ENCODE assay signal across 8 cellular contexts in genomic region chr19:13839938-13840750, GRCh38. TPM values are rescaled to one million over a fixed set of nuclear protein-coding genes. Genes with fewer than 3 reads are reported as not detected.
A peak's percentile ranks its signal among the peaks of the same experiment; 100 is the strongest.
DNase-seq lines count a peak whose midpoint lies in the region; ATAC-seq, FAIRE-seq and TF ChIP-seq lines count a peak whose summit lies in the region.

No MANE protein-coding gene starts in this region.

- H3K4me1 ChIP-seq in RWPE2 (ENCODE audit: insufficient read depth, poor library complexity, severe bottlenecking) = peaks cover 35% of the 10 kb centered on the region
- peaks cover 61% of the 10 kb centered on the region for H3K4me1 ChIP-seq in body of pancreas
- peaks cover 75% of the 10 kb centered on the region for H3K4me1 ChIP-seq in suprapubic skin

- TF ChIP-seq POLR2A in H54 (IDR thresholded peaks at IDR 0.05; ENCODE audit: low read depth, low read length) = peak; percentile 46; the same call in 1 of the 2 replicates
- no peak for TF ChIP-seq POLR2A in body of pancreas (IDR thresholded peaks at IDR 0.05)
- TF ChIP-seq POLR2A in suprapubic skin (IDR thresholded peaks at IDR 0.05) = peak in 1 of 2 donors; percentile 41

- TF ChIP-seq EP300 in suprapubic skin (IDR thresholded peaks at IDR 0.05) = no peak

- peaks cover 68% of the 10 kb centered on the region for H3K36me3 ChIP-seq in RWPE2 (ENCODE audit: low read depth)
- peaks cover 0 to 4% of the 10 kb centered on the region in 2 donors for H3K36me3 ChIP-seq in body of pancreas (replicated peaks in 1 of 2; ENCODE audit: insufficient read depth in 1 of 2, low read depth in 2 of 2)
- H3K36me3 ChIP-seq in suprapubic skin = peaks cover 19% of the 10 kb centered on the region

- ATAC-seq in RWPE2 (ENCODE audit: low read depth) (peak; percentile 30), body of pancreas (no peak), GM21447 (IDR thresholded peaks at IDR 0.05; ENCODE audit: unreplicated experiment) (no peak)

- H3K4me3 ChIP-seq in RWPE2 (ENCODE audit: severe bottlenecking) = peak overlapping the region; percentile 88
- H3K4me3 ChIP-seq in body of pancreas = no peak overlapping the region
- H3K4me3 ChIP-seq in suprapubic skin = peak overlapping the region; percentile 98

- TF ChIP-seq CTCF in RWPE2 (IDR thresholded peaks at IDR 0.05; ENCODE audit: poor library complexity, severe bottlenecking) (no peak), body of pancreas (IDR thresholded peaks at IDR 0.05) (no peak), suprapubic skin (IDR thresholded peaks at IDR 0.05) (no peak)

- DNase-seq in H54 (ENCODE audit: insufficient read length, low spot score) = peak; percentile 82
- peak; percentile 84 for DNase-seq in RWPE2 (ENCODE audit: low spot score)
- DNase-seq in body of pancreas = peak in 2 of 4 donors; percentile 21 to 40
- DNase-seq in suprapubic skin (ENCODE audit: low spot score in 2 of 2) = peak; percentile 88 to 89
- no peak for DNase-seq in NCI-H82 treated with DMSO at 0.1 percent for 48 hours (lab: John Stamatoyannopoulos, UW; ENCODE audit: unreplicated experiment)
- DNase-seq in nucleus accumbens (lab: John Stamatoyannopoulos, UW) = no peak

- peak overlapping the region; percentile 98 for H3K27ac ChIP-seq in RWPE2 (ENCODE audit: poor library complexity, severe bottlenecking)
- peak overlapping the region; percentile 83 to 96 (median 92) for H3K27ac ChIP-seq in body of pancreas
- peak overlapping the region; percentile 87 for H3K27ac ChIP-seq in layer of hippocampus (ENCODE audit: low read depth, low read length)
- peak overlapping the region; percentile 100 for H3K27ac ChIP-seq in suprapubic skin

- intact Hi-C loops in body of pancreas (cut with DNase I) = no loop called here

- WGBS in body of pancreas, 2 donors = 49 to 61% methylated on average over 8 to 22 of the region's 22 CpGs
- WGBS in suprapubic skin = 0% methylated on average over 11 of the region's 22 CpGs

- H3K9me3 ChIP-seq in RWPE2 (ENCODE audit: severe bottlenecking) (no peaks in the 10 kb centered on the region), body of pancreas (no peaks in the 10 kb centered on the region), suprapubic skin (no peaks in the 10 kb centered on the region)

- FAIRE-seq in H54 (lab: Jason Lieb, UNC) = no peak

- H3K27me3 ChIP-seq in RWPE2 (ENCODE audit: insufficient read depth, poor library complexity, severe bottlenecking) = no peaks in the 10 kb centered on the region
- H3K27me3 ChIP-seq in body of pancreas = no peaks in the 10 kb centered on the region
- no peaks in the 10 kb centered on the region for H3K27me3 ChIP-seq in layer of hippocampus (ENCODE audit: control insufficient read depth, insufficient read depth, low read length)
- H3K27me3 ChIP-seq in suprapubic skin = no peaks in the 10 kb centered on the region

RNA-seq across cellular contexts. Expression of gene NANOS3, which starts 36.8 kb away (rescaled TPM):
- total RNA-seq in body of pancreas = not detected
- total RNA-seq in suprapubic skin = not detected

RNA-seq across cellular contexts. Expression of gene ZSWIM4, which starts 44.9 kb away (rescaled TPM):
- total RNA-seq in body of pancreas = 10 to 100 TPM in 1 of 2 donors, 1 to 10 TPM in 1; 3.4 to 12.5 TPM
- total RNA-seq in suprapubic skin = 10 to 100 TPM; 11.4 to 19.5 (median 16.3) TPM

Comparison
In these comparisons a context has a peak if more than half of its experiments do, and no peak if none do; other contexts are left out.
1. DNase-seq: peak in H54 (single experiment), RWPE2 (single experiment) and suprapubic skin (2 of 2); none in NCI-H82 treated with DMSO at 0.1 percent for 48 hours (single experiment) and nucleus accumbens (0 of 56).
2. H3K4me3 ChIP-seq: peak in RWPE2 (single experiment) and suprapubic skin (single experiment); none in body of pancreas (0 of 2).
3. Peak in every context shown above with its lines, with median percentiles within 50 percentile points of each other: H3K27ac ChIP-seq.